31 cellular contexts compared by ENCODE assay signal in genomic region chr12:67439611-67440010, GRCh38.
"Had no signal": no experiment of that assay in that cellular context is flagged by ENCODE, and none has a peak within 500 bp of the region (broad histone marks: within the 10 kb centered on the region; RNA-seq: fewer than 3 reads in every experiment).

No MANE protein-coding gene starts in this region.

- H3K27me3 ChIP-seq: adrenal gland, ascending aorta, body of pancreas, brain microvascular endothelial cell, breast epithelium, cardiac muscle cell had no signal

- H3K36me3 ChIP-seq: adrenal gland, ascending aorta, brain microvascular endothelial cell, breast epithelium, cardiac muscle cell had no signal

- H3K27ac ChIP-seq: adrenal gland, ascending aorta, body of pancreas, brain microvascular endothelial cell, breast epithelium, cardiac muscle cell had no signal

- H3K4me1 ChIP-seq: breast epithelium had no signal

- H3K9me3 ChIP-seq: adrenal gland, ascending aorta, body of pancreas, breast epithelium had no signal

- DNase-seq: activated effector memory CD4-positive, alpha-beta T cell treated with anti-CD3 and anti-CD28 coated beads, Interleukin-2, amount 50 U/mL, for 16 hours; activated effector memory CD4-positive, alpha-beta T cell treated with Interleukin-2 at 50 U/mL for 16 hours; activated gamma-delta T cell; activated gamma-delta T cell treated with Interleukin-2 at 50 U/mL for 16 hours; activated naive CD4-positive, alpha-beta T cell; activated naive CD4-positive, alpha-beta T cell treated with anti-CD3 and anti-CD28 coated beads for 36 hours; activated naive CD4-positive, alpha-beta T cell treated with anti-CD3 and anti-CD28 coated beads, Interleukin-2, amount 10 ng/mL, durations not matched to agents 7 days and 5 days; activated naive CD4-positive, alpha-beta T cell treated with anti-CD3 and anti-CD28 coated beads, Interleukin-2, amount 50 U/mL, for 16 hours; activated naive CD4-positive, alpha-beta T cell treated with Interleukin-2 at 50 U/mL for 16 hours; activated naive CD8-positive, alpha-beta T cell treated with anti-CD3 and anti-CD28 coated beads for 36 hours; activated naive CD8-positive, alpha-beta T cell treated with anti-CD3 and anti-CD28 coated beads, Interleukin-2, amount 10 ng/mL, durations not matched to agents 7 days and 5 days; activated naive CD8-positive, alpha-beta T cell treated with anti-CD3 and anti-CD28 coated beads, Interleukin-2, amount 50 U/mL, for 24 hours; activated T-cell treated with anti-CD3 and anti-CD28 coated beads, Interleukin-2, amount 50 U/mL, for 1 hour; activated T-cell treated with anti-CD3 and anti-CD28 coated beads, Interleukin-2, amount 50 U/mL, for 24 hours; activated T-cell treated with anti-CD3 and anti-CD28 coated beads, Interleukin-2, amount 50 U/mL, for 4 hours; activated T-cell treated with anti-CD3 and anti-CD28 coated beads, Interleukin-2, amount 50 U/mL, for 48 hours; activated T-cell treated with anti-CD3 and anti-CD28 coated beads, Interleukin-2, amount 50 U/mL, for 72 hours; adrenal gland; amniotic stem cell; amygdala; anterior cingulate cortex; aorta; body of pancreas; brain microvascular endothelial cell; caudate nucleus; central memory CD4-positive, alpha-beta T cell; cerebellar nuclear complex had no signal

- H3K4me3 ChIP-seq: adrenal gland, ascending aorta, body of pancreas, breast epithelium, cardiac muscle cell had no signal

- ATAC-seq: activated naive CD8-positive, alpha-beta T cell treated with anti-CD3 and anti-CD28 coated beads, Interleukin-2, amount 50 U/mL, for 24 hours; activated T-cell treated with anti-CD3 and anti-CD28 coated beads, Interleukin-2, amount 50 U/mL, for 4 hours; activated T-cell treated with anti-CD3 and anti-CD28 coated beads, Interleukin-2, amount 50 U/mL, for 72 hours; activated T-helper 17 cell treated with anti-CD3 and anti-CD28 coated beads, Interleukin-2, amount 50 U/mL, for 72 hours; body of pancreas had no signal
